Comparison of ENCODE assay signal across 2 cellular contexts in the genomic region with DNA sequence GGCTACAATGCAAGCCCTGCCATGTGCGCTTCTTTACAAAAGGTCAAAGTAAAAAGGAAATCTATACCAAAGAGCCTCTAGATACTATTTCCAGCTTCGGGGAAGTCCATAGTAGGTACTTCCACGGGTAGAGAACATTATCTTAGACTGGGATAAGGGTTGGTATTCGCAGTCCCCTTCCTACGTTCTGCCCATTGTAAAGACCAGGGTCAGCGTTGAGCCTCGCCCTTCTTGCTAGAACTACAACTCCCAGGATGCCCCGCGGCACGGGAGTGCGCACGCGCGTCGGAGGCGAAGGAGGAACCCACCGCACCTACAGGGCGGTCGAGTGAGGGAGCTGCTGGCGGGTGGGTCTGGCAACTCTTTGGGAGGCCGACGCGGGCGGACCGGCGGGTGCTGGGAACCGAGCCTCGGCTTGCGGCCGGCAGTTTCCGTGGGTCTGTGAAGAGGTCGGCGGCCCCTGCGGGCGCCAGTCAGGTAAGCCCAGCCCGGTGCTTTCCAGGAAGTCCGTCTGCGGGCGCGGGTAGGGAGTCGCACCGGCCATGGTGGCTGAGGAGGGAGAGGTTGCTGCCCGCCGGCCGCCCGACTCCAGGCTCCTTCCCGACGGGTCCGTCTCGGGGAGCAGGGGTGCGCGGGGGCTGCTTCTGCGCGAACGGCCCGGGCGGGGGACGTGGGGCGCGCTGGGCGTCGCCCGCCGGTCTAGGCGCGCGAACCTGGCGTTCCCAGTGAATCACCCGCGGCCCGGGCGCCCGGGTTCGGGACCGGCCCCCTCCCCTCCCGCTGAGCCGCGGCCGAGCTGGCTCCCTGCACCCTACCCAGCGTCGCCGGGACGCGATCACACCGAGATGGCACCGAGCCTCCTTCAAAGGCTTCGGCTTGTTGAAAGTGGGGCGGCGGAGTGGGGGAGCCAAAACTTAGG.
TF ChIP-seq lines count a peak whose summit lies in the region.

A gene (plus strand): TSS at position 294 of the 919 bp plus-strand sequence. CDS start 33,232 bp downstream, outside the sequence.

TF ChIP-seq in A549, 52 proteins besides CTCF, POLR2A, EP300 and RAD21 (continued from another document):
- TF ChIP-seq, protein P1, sequence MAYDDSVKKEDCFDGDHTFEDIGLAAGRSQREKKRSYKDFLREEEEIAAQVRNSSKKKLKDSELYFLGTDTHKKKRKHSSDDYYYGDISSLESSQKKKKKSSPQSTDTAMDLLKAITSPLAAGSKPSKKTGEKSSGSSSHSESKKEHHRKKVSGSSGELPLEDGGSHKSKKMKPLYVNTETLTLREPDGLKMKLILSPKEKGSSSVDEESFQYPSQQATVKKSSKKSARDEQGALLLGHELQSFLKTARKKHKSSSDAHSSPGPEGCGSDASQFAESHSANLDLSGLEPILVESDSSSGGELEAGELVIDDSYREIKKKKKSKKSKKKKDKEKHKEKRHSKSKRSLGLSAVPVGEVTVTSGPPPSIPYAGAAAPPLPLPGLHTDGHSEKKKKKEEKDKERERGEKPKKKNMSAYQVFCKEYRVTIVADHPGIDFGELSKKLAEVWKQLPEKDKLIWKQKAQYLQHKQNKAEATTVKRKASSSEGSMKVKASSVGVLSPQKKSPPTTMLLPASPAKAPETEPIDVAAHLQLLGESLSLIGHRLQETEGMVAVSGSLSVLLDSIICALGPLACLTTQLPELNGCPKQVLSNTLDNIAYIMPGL (CRISPR knock-in tag; IDR thresholded peaks at IDR 0.05; ENCODE audit: borderline replicate concordance) = 0 out of 2 replicates have a peak, but pooled peaks have one; percentile 55
- TF ChIP-seq FOSB (CRISPR knock-in tag; IDR thresholded peaks at IDR 0.05) (no peak), CHD4 (IDR thresholded peaks at IDR 0.05; ENCODE audit: borderline replicate concordance) (no peak), EHF (CRISPR knock-in tag; IDR thresholded peaks at IDR 0.05) (no peak), MYC (IDR thresholded peaks at IDR 0.05; ENCODE audit: borderline replicate concordance, low read length) (no peak), BHLHE40 (IDR thresholded peaks at IDR 0.05; ENCODE audit: low read depth, low read length) (no peak), MAZ (IDR thresholded peaks at IDR 0.05; ENCODE audit: borderline replicate concordance, low read depth, low read length) (no peak), MAFK (IDR thresholded peaks at IDR 0.05; ENCODE audit: partially characterized antibody) (no peak), KDM1A (IDR thresholded peaks at IDR 0.05; ENCODE audit: low read depth) (no peak), JUNB (IDR thresholded peaks at IDR 0.05) (no peak), SMC3 (IDR thresholded peaks at IDR 0.05) (peak; percentile 38; the same call in 1 of the 3 replicates), HDAC2 (IDR thresholded peaks at IDR 0.05) (no peak)
- TF ChIP-seq, protein P2, sequence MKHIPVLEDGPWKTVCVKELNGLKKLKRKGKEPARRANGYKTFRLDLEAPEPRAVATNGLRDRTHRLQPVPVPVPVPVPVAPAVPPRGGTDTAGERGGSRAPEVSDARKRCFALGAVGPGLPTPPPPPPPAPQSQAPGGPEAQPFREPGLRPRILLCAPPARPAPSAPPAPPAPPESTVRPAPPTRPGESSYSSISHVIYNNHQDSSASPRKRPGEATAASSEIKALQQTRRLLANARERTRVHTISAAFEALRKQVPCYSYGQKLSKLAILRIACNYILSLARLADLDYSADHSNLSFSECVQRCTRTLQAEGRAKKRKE (CRISPR knock-in tag; IDR thresholded peaks at IDR 0.05; ENCODE audit: low read depth) = no peak
- TF ChIP-seq, protein P3, sequence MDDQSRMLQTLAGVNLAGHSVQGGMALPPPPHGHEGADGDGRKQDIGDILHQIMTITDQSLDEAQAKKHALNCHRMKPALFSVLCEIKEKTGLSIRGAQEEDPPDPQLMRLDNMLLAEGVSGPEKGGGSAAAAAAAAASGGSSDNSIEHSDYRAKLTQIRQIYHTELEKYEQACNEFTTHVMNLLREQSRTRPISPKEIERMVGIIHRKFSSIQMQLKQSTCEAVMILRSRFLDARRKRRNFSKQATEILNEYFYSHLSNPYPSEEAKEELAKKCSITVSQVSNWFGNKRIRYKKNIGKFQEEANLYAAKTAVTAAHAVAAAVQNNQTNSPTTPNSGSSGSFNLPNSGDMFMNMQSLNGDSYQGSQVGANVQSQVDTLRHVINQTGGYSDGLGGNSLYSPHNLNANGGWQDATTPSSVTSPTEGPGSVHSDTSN (IDR thresholded peaks at IDR 0.05) = 0 out of 2 replicates have a peak, but pooled peaks have one; percentile 12

TF ChIP-seq in WTC11, 78 proteins besides CTCF, POLR2A, EP300 and RAD21 (continued from another document):
- TF ChIP-seq, protein P4, sequence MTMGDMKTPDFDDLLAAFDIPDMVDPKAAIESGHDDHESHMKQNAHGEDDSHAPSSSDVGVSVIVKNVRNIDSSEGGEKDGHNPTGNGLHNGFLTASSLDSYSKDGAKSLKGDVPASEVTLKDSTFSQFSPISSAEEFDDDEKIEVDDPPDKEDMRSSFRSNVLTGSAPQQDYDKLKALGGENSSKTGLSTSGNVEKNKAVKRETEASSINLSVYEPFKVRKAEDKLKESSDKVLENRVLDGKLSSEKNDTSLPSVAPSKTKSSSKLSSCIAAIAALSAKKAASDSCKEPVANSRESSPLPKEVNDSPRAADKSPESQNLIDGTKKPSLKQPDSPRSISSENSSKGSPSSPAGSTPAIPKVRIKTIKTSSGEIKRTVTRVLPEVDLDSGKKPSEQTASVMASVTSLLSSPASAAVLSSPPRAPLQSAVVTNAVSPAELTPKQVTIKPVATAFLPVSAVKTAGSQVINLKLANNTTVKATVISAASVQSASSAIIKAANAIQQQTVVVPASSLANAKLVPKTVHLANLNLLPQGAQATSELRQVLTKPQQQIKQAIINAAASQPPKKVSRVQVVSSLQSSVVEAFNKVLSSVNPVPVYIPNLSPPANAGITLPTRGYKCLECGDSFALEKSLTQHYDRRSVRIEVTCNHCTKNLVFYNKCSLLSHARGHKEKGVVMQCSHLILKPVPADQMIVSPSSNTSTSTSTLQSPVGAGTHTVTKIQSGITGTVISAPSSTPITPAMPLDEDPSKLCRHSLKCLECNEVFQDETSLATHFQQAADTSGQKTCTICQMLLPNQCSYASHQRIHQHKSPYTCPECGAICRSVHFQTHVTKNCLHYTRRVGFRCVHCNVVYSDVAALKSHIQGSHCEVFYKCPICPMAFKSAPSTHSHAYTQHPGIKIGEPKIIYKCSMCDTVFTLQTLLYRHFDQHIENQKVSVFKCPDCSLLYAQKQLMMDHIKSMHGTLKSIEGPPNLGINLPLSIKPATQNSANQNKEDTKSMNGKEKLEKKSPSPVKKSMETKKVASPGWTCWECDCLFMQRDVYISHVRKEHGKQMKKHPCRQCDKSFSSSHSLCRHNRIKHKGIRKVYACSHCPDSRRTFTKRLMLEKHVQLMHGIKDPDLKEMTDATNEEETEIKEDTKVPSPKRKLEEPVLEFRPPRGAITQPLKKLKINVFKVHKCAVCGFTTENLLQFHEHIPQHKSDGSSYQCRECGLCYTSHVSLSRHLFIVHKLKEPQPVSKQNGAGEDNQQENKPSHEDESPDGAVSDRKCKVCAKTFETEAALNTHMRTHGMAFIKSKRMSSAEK (CRISPR knock-in tag; IDR thresholded peaks at IDR 0.05; ENCODE audit: borderline replicate concordance) = no peak
- TF ChIP-seq NFYB (CRISPR knock-in tag; conservative IDR thresholded peaks at IDR 0.05; ENCODE audit: low read depth) = no peak
- TF ChIP-seq, protein P5, sequence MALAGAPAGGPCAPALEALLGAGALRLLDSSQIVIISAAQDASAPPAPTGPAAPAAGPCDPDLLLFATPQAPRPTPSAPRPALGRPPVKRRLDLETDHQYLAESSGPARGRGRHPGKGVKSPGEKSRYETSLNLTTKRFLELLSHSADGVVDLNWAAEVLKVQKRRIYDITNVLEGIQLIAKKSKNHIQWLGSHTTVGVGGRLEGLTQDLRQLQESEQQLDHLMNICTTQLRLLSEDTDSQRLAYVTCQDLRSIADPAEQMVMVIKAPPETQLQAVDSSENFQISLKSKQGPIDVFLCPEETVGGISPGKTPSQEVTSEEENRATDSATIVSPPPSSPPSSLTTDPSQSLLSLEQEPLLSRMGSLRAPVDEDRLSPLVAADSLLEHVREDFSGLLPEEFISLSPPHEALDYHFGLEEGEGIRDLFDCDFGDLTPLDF (CRISPR knock-in tag; IDR thresholded peaks at IDR 0.05) = no peak
- peak; percentile 68; the same call in 1 of the 2 replicates for TF ChIP-seq ZNF219 (CRISPR knock-in tag; IDR thresholded peaks at IDR 0.05; ENCODE audit: borderline replicate concordance)
- no peak for TF ChIP-seq SMAD3 (CRISPR knock-in tag; IDR thresholded peaks at IDR 0.05; ENCODE audit: borderline replicate concordance)
- TF ChIP-seq, protein P6, sequence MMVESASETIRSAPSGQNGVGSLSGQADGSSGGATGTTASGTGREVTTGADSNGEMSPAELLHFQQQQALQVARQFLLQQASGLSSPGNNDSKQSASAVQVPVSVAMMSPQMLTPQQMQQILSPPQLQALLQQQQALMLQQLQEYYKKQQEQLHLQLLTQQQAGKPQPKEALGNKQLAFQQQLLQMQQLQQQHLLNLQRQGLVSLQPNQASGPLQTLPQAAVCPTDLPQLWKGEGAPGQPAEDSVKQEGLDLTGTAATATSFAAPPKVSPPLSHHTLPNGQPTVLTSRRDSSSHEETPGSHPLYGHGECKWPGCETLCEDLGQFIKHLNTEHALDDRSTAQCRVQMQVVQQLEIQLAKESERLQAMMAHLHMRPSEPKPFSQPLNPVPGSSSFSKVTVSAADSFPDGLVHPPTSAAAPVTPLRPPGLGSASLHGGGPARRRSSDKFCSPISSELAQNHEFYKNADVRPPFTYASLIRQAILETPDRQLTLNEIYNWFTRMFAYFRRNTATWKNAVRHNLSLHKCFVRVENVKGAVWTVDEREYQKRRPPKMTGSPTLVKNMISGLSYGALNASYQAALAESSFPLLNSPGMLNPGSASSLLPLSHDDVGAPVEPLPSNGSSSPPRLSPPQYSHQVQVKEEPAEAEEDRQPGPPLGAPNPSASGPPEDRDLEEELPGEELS (CRISPR knock-in tag; IDR thresholded peaks at IDR 0.05) = no peak; the same call in 1 of the 2 replicates
- TF ChIP-seq SP1 (CRISPR knock-in tag; conservative IDR thresholded peaks at IDR 0.05) = peak; percentile 39; the same call in 1 of the 2 replicates
- TF ChIP-seq NR3C1 (CRISPR knock-in tag; conservative IDR thresholded peaks at IDR 0.05; ENCODE audit: low read depth) = no peak
- TF ChIP-seq, protein P7, sequence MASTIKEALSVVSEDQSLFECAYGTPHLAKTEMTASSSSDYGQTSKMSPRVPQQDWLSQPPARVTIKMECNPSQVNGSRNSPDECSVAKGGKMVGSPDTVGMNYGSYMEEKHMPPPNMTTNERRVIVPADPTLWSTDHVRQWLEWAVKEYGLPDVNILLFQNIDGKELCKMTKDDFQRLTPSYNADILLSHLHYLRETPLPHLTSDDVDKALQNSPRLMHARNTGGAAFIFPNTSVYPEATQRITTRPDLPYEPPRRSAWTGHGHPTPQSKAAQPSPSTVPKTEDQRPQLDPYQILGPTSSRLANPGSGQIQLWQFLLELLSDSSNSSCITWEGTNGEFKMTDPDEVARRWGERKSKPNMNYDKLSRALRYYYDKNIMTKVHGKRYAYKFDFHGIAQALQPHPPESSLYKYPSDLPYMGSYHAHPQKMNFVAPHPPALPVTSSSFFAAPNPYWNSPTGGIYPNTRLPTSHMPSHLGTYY (CRISPR knock-in tag; IDR thresholded peaks at IDR 0.05) = no peak
- TF ChIP-seq, protein P8, sequence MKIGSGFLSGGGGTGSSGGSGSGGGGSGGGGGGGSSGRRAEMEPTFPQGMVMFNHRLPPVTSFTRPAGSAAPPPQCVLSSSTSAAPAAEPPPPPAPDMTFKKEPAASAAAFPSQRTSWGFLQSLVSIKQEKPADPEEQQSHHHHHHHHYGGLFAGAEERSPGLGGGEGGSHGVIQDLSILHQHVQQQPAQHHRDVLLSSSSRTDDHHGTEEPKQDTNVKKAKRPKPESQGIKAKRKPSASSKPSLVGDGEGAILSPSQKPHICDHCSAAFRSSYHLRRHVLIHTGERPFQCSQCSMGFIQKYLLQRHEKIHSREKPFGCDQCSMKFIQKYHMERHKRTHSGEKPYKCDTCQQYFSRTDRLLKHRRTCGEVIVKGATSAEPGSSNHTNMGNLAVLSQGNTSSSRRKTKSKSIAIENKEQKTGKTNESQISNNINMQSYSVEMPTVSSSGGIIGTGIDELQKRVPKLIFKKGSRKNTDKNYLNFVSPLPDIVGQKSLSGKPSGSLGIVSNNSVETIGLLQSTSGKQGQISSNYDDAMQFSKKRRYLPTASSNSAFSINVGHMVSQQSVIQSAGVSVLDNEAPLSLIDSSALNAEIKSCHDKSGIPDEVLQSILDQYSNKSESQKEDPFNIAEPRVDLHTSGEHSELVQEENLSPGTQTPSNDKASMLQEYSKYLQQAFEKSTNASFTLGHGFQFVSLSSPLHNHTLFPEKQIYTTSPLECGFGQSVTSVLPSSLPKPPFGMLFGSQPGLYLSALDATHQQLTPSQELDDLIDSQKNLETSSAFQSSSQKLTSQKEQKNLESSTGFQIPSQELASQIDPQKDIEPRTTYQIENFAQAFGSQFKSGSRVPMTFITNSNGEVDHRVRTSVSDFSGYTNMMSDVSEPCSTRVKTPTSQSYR (CRISPR knock-in tag; IDR thresholded peaks at IDR 0.05) = no peak
- 0 out of 2 replicates have a peak, but pooled peaks have one; percentile 7 for TF ChIP-seq ZNF423 (CRISPR knock-in tag; IDR thresholded peaks at IDR 0.05)
- TF ChIP-seq, protein P9, sequence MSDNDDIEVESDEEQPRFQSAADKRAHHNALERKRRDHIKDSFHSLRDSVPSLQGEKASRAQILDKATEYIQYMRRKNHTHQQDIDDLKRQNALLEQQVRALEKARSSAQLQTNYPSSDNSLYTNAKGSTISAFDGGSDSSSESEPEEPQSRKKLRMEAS (CRISPR knock-in tag; IDR thresholded peaks at IDR 0.05) = 0 out of 2 replicates have a peak, but pooled peaks have one; percentile 46
- no peak for TF ChIP-seq TEAD4 (CRISPR knock-in tag; IDR thresholded peaks at IDR 0.05)
- no peak for TF ChIP-seq OVOL2 (CRISPR knock-in tag; IDR thresholded peaks at IDR 0.05; ENCODE audit: borderline replicate concordance)
- TF ChIP-seq ZNF263 (CRISPR knock-in tag; IDR thresholded peaks at IDR 0.05; ENCODE audit: low read depth) = peak; percentile 46; the same call in 1 of the 2 replicates
- no peak for TF ChIP-seq CREM (CRISPR knock-in tag; IDR thresholded peaks at IDR 0.05)
